Comparison of ENCODE assay signal across 13 cellular contexts in the genomic region with DNA sequence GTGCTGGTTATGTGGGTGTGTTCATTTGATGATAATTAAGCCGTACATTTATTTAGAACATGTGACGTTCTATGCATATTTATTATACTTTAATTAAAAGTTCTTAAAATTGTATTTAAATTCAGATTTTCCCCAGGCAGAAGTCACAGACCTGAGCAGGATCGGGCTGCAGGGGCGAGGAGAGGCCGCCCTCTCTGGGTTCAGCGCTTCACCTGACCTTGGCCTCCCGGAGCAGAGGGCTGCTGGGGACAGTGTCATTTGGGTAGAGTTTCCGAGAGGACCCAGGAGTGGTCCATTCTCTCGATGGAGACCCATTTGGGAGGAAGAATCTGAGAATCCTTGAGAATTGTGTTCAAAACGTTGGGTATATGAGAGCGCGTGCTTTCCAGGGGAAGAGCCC.
"Had no signal": no experiment of that assay in that cellular context is flagged by ENCODE, and none has a peak within 500 bp of the region (broad histone marks: within the 10 kb centered on the region; RNA-seq: fewer than 3 reads in every experiment).

No MANE protein-coding gene starts in this region.

- DNase-seq: activated CD4-positive, alpha-beta T cell treated with anti-CD3 and anti-CD28 coated beads, Interleukin-2, amount 50 U/mL, for 4 hours; activated CD4-positive, CD25-positive, alpha-beta regulatory T cell treated with anti-CD3 and anti-CD28 coated beads, Interleukin-2, amount 50 U/mL, for 72 hours; activated gamma-delta T cell treated with Interleukin-2 at 50 U/mL for 16 hours; activated naive CD8-positive, alpha-beta T cell treated with anti-CD3 and anti-CD28 coated beads, Interleukin-2, amount 10 ng/mL, durations not matched to agents 7 days and 5 days; activated T-cell treated with anti-CD3 and anti-CD28 coated beads, Interleukin-2, amount 50 U/mL, for 24 hours; foreskin keratinocyte; heart left ventricle; kidney glomerular epithelial cell; lower lobe of right lung; naive B cell; sigmoid colon; stimulated activated naive CD8-positive, alpha-beta T cell treated with anti-CD3 and anti-CD28 coated beads, Interleukin-15, Interleukin-2, amounts not matched to agents 100 U/mL and 50 U/mL, for 24 hours had no signal

- H3K9me3 Mint-ChIP-seq: activated naive CD8-positive, alpha-beta T cell treated with anti-CD3 and anti-CD28 coated beads, Interleukin-2, amount 10 ng/mL, durations not matched to agents 7 days and 5 days; activated T-cell treated with anti-CD3 and anti-CD28 coated beads, Interleukin-2, amount 50 U/mL, for 24 hours had no signal

- H3K4me3 Mint-ChIP-seq: activated T-cell treated with anti-CD3 and anti-CD28 coated beads, Interleukin-2, amount 50 U/mL, for 24 hours had no signal

- H3K27ac ChIP-seq: foreskin keratinocyte, heart left ventricle, lower lobe of right lung, sigmoid colon, suprapubic skin had no signal

- H3K36me3 Mint-ChIP-seq: activated naive CD8-positive, alpha-beta T cell treated with anti-CD3 and anti-CD28 coated beads, Interleukin-2, amount 10 ng/mL, durations not matched to agents 7 days and 5 days had no signal

- H3K27ac Mint-ChIP-seq: activated naive CD8-positive, alpha-beta T cell treated with anti-CD3 and anti-CD28 coated beads, Interleukin-2, amount 10 ng/mL, durations not matched to agents 7 days and 5 days; activated T-cell treated with anti-CD3 and anti-CD28 coated beads, Interleukin-2, amount 50 U/mL, for 24 hours; naive B cell had no signal

- H3K4me3 ChIP-seq: lower lobe of right lung, sigmoid colon, suprapubic skin had no signal

- H3K36me3 ChIP-seq: heart left ventricle, lower lobe of right lung, sigmoid colon, suprapubic skin had no signal

- H3K9me3 ChIP-seq: lower lobe of right lung, sigmoid colon, suprapubic skin had no signal

- H3K4me1 ChIP-seq: foreskin keratinocyte, lower lobe of right lung had no signal
